ENCODE assay signal across 11 cellular contexts in genomic region chr1:52603680-52604501, GRCh38. TPM values are rescaled to one million over a fixed set of nuclear protein-coding genes. Genes with fewer than 3 reads are reported as not detected.
A peak's percentile ranks its signal among the peaks of the same experiment; 100 is the strongest.
DNase-seq lines count a peak whose midpoint lies in the region; ATAC-seq, FAIRE-seq and TF ChIP-seq lines count a peak whose summit lies in the region.
"Had no signal": no experiment of that assay in that cellular context is flagged by ENCODE, and none has a peak within 500 bp of the region (broad histone marks: within the 10 kb centered on the region; RNA-seq: fewer than 3 reads in every experiment).

No MANE protein-coding gene starts in this region.

- WGBS in stomach, 5 donors = 76 to 85% (median 77%) methylated on average over 7 of the region's 7 CpGs

- H3K36me3 ChIP-seq in keratinocyte (ENCODE audit: control insufficient read depth in 2 of 2, extremely low read depth in 1 of 2, insufficient read depth in 2 of 2, low read length in 2 of 2) (no peaks in the 10 kb centered on the region), stomach (peaks cover 6 to 29% (median 22%) of the 10 kb centered on the region in 4 donors)

- no peaks in the 10 kb centered on the region for H3K4me1 ChIP-seq in keratinocyte (ENCODE audit: control insufficient read depth, extremely low read depth, insufficient read depth, low read length)
- H3K4me1 ChIP-seq in stomach = peaks cover 9 to 43% (median 25%) of the 10 kb centered on the region in 4 donors

- H3K4me2 ChIP-seq in keratinocyte (ENCODE audit: control insufficient read depth, extremely low read depth, insufficient read depth, low read depth, low read length) = no peak overlapping the region

- H3K4me3 Mint-ChIP-seq in activated naive CD8-positive, alpha-beta T cell treated with anti-CD3 and anti-CD28 coated beads for 36 hours = peak overlapping the region; percentile 90

- H3K79me2 ChIP-seq in keratinocyte (ENCODE audit: control insufficient read depth, insufficient read depth, low read length) = no peaks in the 10 kb centered on the region

- no peaks in the 10 kb centered on the region for H3K9me3 Mint-ChIP-seq in activated naive CD8-positive, alpha-beta T cell treated with anti-CD3 and anti-CD28 coated beads for 36 hours

- FAIRE-seq in keratinocyte (lab: Jason Lieb, UNC) = peak; percentile 48

- H3K27me3 ChIP-seq in keratinocyte (ENCODE audit: control insufficient read depth, extremely low read depth, insufficient read depth, low read length) (no peaks in the 10 kb centered on the region), stomach (no peaks in the 10 kb centered on the region)

- DNase-seq in Right ventricle myocardium superior (no peak), cardiac septum (ENCODE audit: low spot score) (no peak), keratinocyte (ENCODE audit: low read depth, low spot score) (peak; percentile 33), stomach (no peak), NCI-H2196 treated with DMSO at 0.1 percent for 48 hours (lab: John Stamatoyannopoulos, UW; ENCODE audit: unreplicated experiment) (no peak), NCI-H1092 treated with DMSO at 0.1 percent for 48 hours (lab: John Stamatoyannopoulos, UW) (no peak), NCI-H2081 (lab: John Stamatoyannopoulos, UW) (no peak)
- no peak for DNase-seq in activated naive CD8-positive, alpha-beta T cell treated with anti-CD3 and anti-CD28 coated beads for 36 hours
- DNase-seq: erythroblast, NCI-H82 had no signal

- TF ChIP-seq EP300 in stomach (IDR thresholded peaks at IDR 0.05) = no peak

- TF ChIP-seq CTCF in keratinocyte (optimal IDR thresholded peaks at IDR 0.05 in 1 of 3, IDR thresholded peaks at IDR 0.05 in 1 of 3, conservative IDR thresholded peaks at IDR 0.05 in 1 of 3; ENCODE audit: extremely low read depth in 1 of 3, insufficient read depth in 2 of 3, low read length in 3 of 3) (no peak), stomach (IDR thresholded peaks at IDR 0.05) (no peak)

- H3K9ac ChIP-seq in keratinocyte (ENCODE audit: control insufficient read depth, extremely low read depth, insufficient read depth, low read length) = no peak overlapping the region

- no peak overlapping the region for H2AFZ ChIP-seq in keratinocyte (ENCODE audit: control insufficient read depth, low read length)

- dilution Hi-C loops in keratinocyte (cut with MboI; ENCODE audit: extremely low pct_ligation_motif_present, low sequenced_read_pairs) = no loop called here

- ATAC-seq in Right ventricle myocardium superior (ENCODE audit: poor library complexity) = peak; percentile 63

- H3K27ac Mint-ChIP-seq in activated naive CD8-positive, alpha-beta T cell treated with anti-CD3 and anti-CD28 coated beads for 36 hours = peak overlapping the region; percentile 94

- H3K27me3 Mint-ChIP-seq in activated naive CD8-positive, alpha-beta T cell treated with anti-CD3 and anti-CD28 coated beads for 36 hours = no peaks in the 10 kb centered on the region

- intact Hi-C loops in Right ventricle myocardium superior (cut with DNase I) (no loop called here), cardiac septum (cut with DNase I) (loop anchor here (2.0 to 5.0 kb wide), 2 partner anchors 49 to 202 kb away; partner anchors contain the start of genes ORC1 and PRPF38A), stomach (cut with DNase I; ENCODE audit: low total_unique reads) (no loop called here)

- no peak for TF ChIP-seq POLR2A in stomach (IDR thresholded peaks at IDR 0.05)

- H3K36me3 Mint-ChIP-seq in activated naive CD8-positive, alpha-beta T cell treated with anti-CD3 and anti-CD28 coated beads for 36 hours = peaks cover 25% of the 10 kb centered on the region

- no peaks in the 10 kb centered on the region for H4K20me1 ChIP-seq in keratinocyte (ENCODE audit: control insufficient read depth, extremely low read depth, insufficient read depth, low read length)

- H3K27ac ChIP-seq in keratinocyte (ENCODE audit: control insufficient read depth, insufficient read depth, low read length) (no peak overlapping the region), stomach (peak overlapping the region in 2 of 5 donors; percentile 27 to 88)

- H3K9me1 ChIP-seq in keratinocyte (ENCODE audit: control insufficient read depth, extremely low read depth, insufficient read depth, low read length) = no peaks in the 10 kb centered on the region

- peaks cover 32% of the 10 kb centered on the region for H3K4me1 Mint-ChIP-seq in activated naive CD8-positive, alpha-beta T cell treated with anti-CD3 and anti-CD28 coated beads for 36 hours

- no peaks in the 10 kb centered on the region for H3K9me3 ChIP-seq in keratinocyte (ENCODE audit: control insufficient read depth, low read depth, low read length)
- H3K9me3 ChIP-seq in stomach = no peaks in the 10 kb centered on the region

- H3K4me3 ChIP-seq in keratinocyte (ENCODE audit: control insufficient read depth in 2 of 3, extremely low read depth in 1 of 3, insufficient read depth in 2 of 3, low read depth in 1 of 3, low read length in 3 of 3) (no peak overlapping the region), stomach (no peak overlapping the region)

RNA-seq across cellular contexts. Expression of gene GPX7, which starts 1.7 kb away (rescaled TPM):
- 3.9 TPM for total RNA-seq in Right ventricle myocardium superior
- total RNA-seq in cardiac septum = 12.7 TPM
- 10 to 100 TPM; 29.4 to 31.1 TPM for total RNA-seq in activated naive CD8-positive, alpha-beta T cell treated with anti-CD3 and anti-CD28 coated beads for 36 hours
- 0.40 to 0.49 TPM (median 0.42 TPM) in 3 replicates for polyA plus RNA-seq in keratinocyte
- not detected for polyA plus RNA-seq in keratinocyte (2011; ENCODE audit: low read depth)
- polyA plus RNA-seq in keratinocyte (2011; cell fraction: cytosol; rRNA removed) = 0.24 and 0.40 TPM in 2 replicates
- 0.15 and 0.39 TPM in 2 replicates for polyA plus RNA-seq in keratinocyte (2011; cell fraction: nucleus; rRNA removed)
- 0.13 and 0.26 TPM in 2 replicates for polyA plus RNA-seq in keratinocyte (2012; ENCODE audit: low replicate concordance)
- not detected in 3 replicates for polyA minus RNA-seq in keratinocyte
- not detected for polyA minus RNA-seq in keratinocyte (2011; cell fraction: cytosol; rRNA and poly(A)+ RNA removed)
- not detected in 2 replicates for polyA minus RNA-seq in keratinocyte (2011; cell fraction: nucleus; rRNA and poly(A)+ RNA removed)
- total RNA-seq in stomach = 10 to 100 TPM in 2 of 5 donors, 1 to 10 TPM in 1, under 1 TPM in 1, not detected in 1; 0.87 to 57.6 (median 17.9) TPM
- polyA plus RNA-seq in stomach = 1 to 10 TPM; 6.3 to 7.0 (median 7.0) TPM

RNA-seq across cellular contexts. Expression of gene SHISAL2A, which starts 29.1 kb away (rescaled TPM):
- total RNA-seq in Right ventricle myocardium superior = not detected
- not detected for total RNA-seq in cardiac septum
- 10 to 100 TPM; 13.7 to 14.2 TPM for total RNA-seq in activated naive CD8-positive, alpha-beta T cell treated with anti-CD3 and anti-CD28 coated beads for 36 hours
- 0.04 to 0.17 TPM in 2 of 3 replicates, not detected in the other for polyA plus RNA-seq in keratinocyte
- polyA plus RNA-seq in keratinocyte (2011; ENCODE audit: low read depth) = not detected
- polyA plus RNA-seq in keratinocyte (2011; cell fraction: cytosol; rRNA removed) = not detected in 2 replicates
- polyA plus RNA-seq in keratinocyte (2011; cell fraction: nucleus; rRNA removed) = 0.33 TPM in 1 of 2 replicates, not detected in the other
- 0.41 TPM in 1 of 2 replicates, not detected in the other for polyA plus RNA-seq in keratinocyte (2012; ENCODE audit: low replicate concordance)
- polyA minus RNA-seq in keratinocyte = 0.19 TPM in 1 of 3 replicates, not detected in the others
- not detected for polyA minus RNA-seq in keratinocyte (2011; cell fraction: cytosol; rRNA and poly(A)+ RNA removed)
- polyA minus RNA-seq in keratinocyte (2011; cell fraction: nucleus; rRNA and poly(A)+ RNA removed) = not detected in 2 replicates
- 1 to 10 TPM in 1 of 5 donors, not detected in 4; 2.4 TPM for total RNA-seq in stomach
- under 1 TPM in 1 of 3 donors, not detected in 2; 0.20 TPM for polyA plus RNA-seq in stomach
- polyA plus RNA-seq: neural cell had no signal

RNA-seq across cellular contexts. Expression of gene TUT4, which starts 51.0 kb away (rescaled TPM):
- total RNA-seq in Right ventricle myocardium superior (31.8 TPM), cardiac septum (37.1 TPM), stomach (100 to 1,000 TPM in 1 of 5 donors, 10 to 100 TPM in 4; 17.4 to 107 (median 57.7) TPM)
- 10 to 100 TPM; 56.7 to 58.2 TPM for total RNA-seq in activated naive CD8-positive, alpha-beta T cell treated with anti-CD3 and anti-CD28 coated beads for 36 hours
- polyA plus RNA-seq in keratinocyte (16.5 to 27.5 TPM (median 24.2 TPM) in 3 replicates), stomach (10 to 100 TPM; 11.8 to 23.4 (median 22.6) TPM)
- polyA plus RNA-seq in keratinocyte (2011; ENCODE audit: low read depth) = 43.5 TPM
- polyA plus RNA-seq in keratinocyte (2011; cell fraction: cytosol; rRNA removed) = 10.8 and 12.3 TPM in 2 replicates
- 80.4 and 87.5 TPM in 2 replicates for polyA plus RNA-seq in keratinocyte (2011; cell fraction: nucleus; rRNA removed)
- polyA plus RNA-seq in keratinocyte (2012; ENCODE audit: low replicate concordance) = 13.9 and 28.8 TPM in 2 replicates
- polyA minus RNA-seq in keratinocyte = 11.8 to 30.6 TPM (median 30.2 TPM) in 3 replicates
- 10.6 TPM for polyA minus RNA-seq in keratinocyte (2011; cell fraction: cytosol; rRNA and poly(A)+ RNA removed)
- 24.7 and 52.6 TPM in 2 replicates for polyA minus RNA-seq in keratinocyte (2011; cell fraction: nucleus; rRNA and poly(A)+ RNA removed)

Comparison
In these comparisons a context has a peak if more than half of its experiments do, and no peak if none do; other contexts are left out.
1. RNA of gene SHISAL2A, which starts 29.1 kb away (total RNA-seq): 13.7 to 14.2 TPM in activated naive CD8-positive, alpha-beta T cell treated with anti-CD3 and anti-CD28 coated beads for 36 hours; not detected in cardiac septum (single experiment), not detected in Right ventricle myocardium superior (single experiment) and 2.4 TPM in stomach; every median in the first group is over 4 times any median in the second.